In genomic region chr16:30052671-30053372, GRCh38 we compare ENCODE assay signal across 8 cellular contexts. TPM values are rescaled to one million over a fixed set of nuclear protein-coding genes. Genes with fewer than 3 reads are reported as not detected.
DNase-seq lines count a peak whose midpoint lies in the region; ATAC-seq and TF ChIP-seq lines count a peak whose summit lies in the region.

No MANE protein-coding gene starts in this region.

- H3K9me3 Mint-ChIP-seq in CD4-positive, alpha-beta T cell: no peaks in the 10 kb centered on the region
- no peaks in the 10 kb centered on the region for H3K9me3 Mint-ChIP-seq in natural killer cell
- H3K9me3 Mint-ChIP-seq in stimulated activated memory B cell treated with anti-CD40 and anti-IgM and Interleukin-4, amounts not matched to agents 10 μg/mL and 1 μg/mL and 100 μg/mL, for 72 hours: no peaks in the 10 kb centered on the region

- H3K4me3 Mint-ChIP-seq in CD4-positive, alpha-beta T cell: peak overlapping the region; percentile 88
- H3K4me3 Mint-ChIP-seq in natural killer cell: peak overlapping the region; percentile 88
- H3K4me3 Mint-ChIP-seq in stimulated activated memory B cell treated with anti-CD40 and anti-IgM and Interleukin-4, amounts not matched to agents 10 μg/mL and 1 μg/mL and 100 μg/mL, for 72 hours: peak overlapping the region; percentile 88

- CTCF ChIA-PET in CD4-positive, alpha-beta T cell (lab: Charles Lee): interaction anchor here (1.2 to 1.5 kb wide), 2 partner anchors 11 to 39 kb away, joined by 3 to 4 read pairs; partner anchors contain the start of gene TBX6

- peak overlapping the region; percentile 60 for H3K4me3 ChIP-seq in LNCaP clone FGC (ENCODE audit: low read depth, low read length)

- POLR2A ChIA-PET in CD4-positive, alpha-beta T cell (lab: Charles Lee): interaction anchor here (0.7 to 1.7 kb wide), 8 partner anchors 9 to 342 kb away, joined by 3 to 18 read pairs (median 4); partner anchors contain the start of genes ALDOA, CORO1A, TBX6 and ZNF48

- ATAC-seq in CD4-positive, alpha-beta T cell (ENCODE audit: poor library complexity): peak; percentile 70
- peak; percentile 53 for ATAC-seq in GM21390 (IDR thresholded peaks at IDR 0.05; ENCODE audit: unreplicated experiment)
- peak; percentile 80 to 90 (median 89) for ATAC-seq in natural killer cell
- ATAC-seq in stimulated activated memory B cell treated with anti-CD40 and anti-IgM and Interleukin-4, amounts not matched to agents 10 μg/mL and 1 μg/mL and 100 μg/mL, for 72 hours: peak; percentile 89

- no peak overlapping the region for H3K27ac ChIP-seq in CD4-positive, alpha-beta T cell (ENCODE audit: low read depth, low read length)

- peak; percentile 78 to 91 (median 84) for DNase-seq in CD4-positive, alpha-beta T cell
- DNase-seq in LNCaP clone FGC (ENCODE audit: low read depth) (peak; percentile 78), RKO (ENCODE audit: low spot score) (peak; percentile 93), fibroblast of peridontal ligament (ENCODE audit: extremely low read depth) (peak; percentile 86), natural killer cell (peak; percentile 86)
- DNase-seq in activated T-helper 1 cell treated with anti-CD3 and anti-CD28 coated beads, Interleukin-2, amount 50 U/mL, for 16 hours (ENCODE audit: low read depth in 1 of 2, low spot score in 1 of 2): peak; percentile 81

- H3K36me3 Mint-ChIP-seq in CD4-positive, alpha-beta T cell (ENCODE audit: low read depth): no peaks in the 10 kb centered on the region
- H3K36me3 Mint-ChIP-seq in natural killer cell: no peaks in the 10 kb centered on the region
- H3K36me3 Mint-ChIP-seq in stimulated activated memory B cell treated with anti-CD40 and anti-IgM and Interleukin-4, amounts not matched to agents 10 μg/mL and 1 μg/mL and 100 μg/mL, for 72 hours: no peaks in the 10 kb centered on the region

- no peaks in the 10 kb centered on the region for H3K27me3 Mint-ChIP-seq in CD4-positive, alpha-beta T cell
- no peaks in the 10 kb centered on the region for H3K27me3 Mint-ChIP-seq in natural killer cell (ENCODE audit: low read depth in 2 of 2)
- H3K27me3 Mint-ChIP-seq in stimulated activated memory B cell treated with anti-CD40 and anti-IgM and Interleukin-4, amounts not matched to agents 10 μg/mL and 1 μg/mL and 100 μg/mL, for 72 hours: peaks cover 10% of the 10 kb centered on the region

- intact Hi-C loops in CD4-positive, alpha-beta T cell (cut with DNase I, micrococcal nuclease): loop anchor here in 1 of 2 experiments (5.0 kb wide), 1 partner anchor 56 kb away; the partner anchor contains the start of genes HIRIP3 and INO80E
- intact Hi-C loops in natural killer cell (cut with micrococcal nuclease): no loop called here

- no peaks in the 10 kb centered on the region for H3K27me3 ChIP-seq in CD4-positive, alpha-beta T cell (ENCODE audit: control insufficient read depth, insufficient read depth, low read length)

- TF ChIP-seq CTCF in CD4-positive, alpha-beta T cell (IDR thresholded peaks at IDR 0.05): no peak
- TF ChIP-seq CTCF in LNCaP clone FGC (IDR thresholded peaks at IDR 0.05; ENCODE audit: control insufficient read depth, extremely low read depth, insufficient read depth) (no peak), natural killer cell (IDR thresholded peaks at IDR 0.05) (no peak)

- H3K4me1 Mint-ChIP-seq in CD4-positive, alpha-beta T cell (ENCODE audit: low read depth): peaks cover 22% of the 10 kb centered on the region
- H3K4me1 Mint-ChIP-seq in natural killer cell: peaks cover 0 to 22% of the 10 kb centered on the region in 2 donors
- H3K4me1 Mint-ChIP-seq in stimulated activated memory B cell treated with anti-CD40 and anti-IgM and Interleukin-4, amounts not matched to agents 10 μg/mL and 1 μg/mL and 100 μg/mL, for 72 hours: peaks cover 8% of the 10 kb centered on the region

- H3K9me3 ChIP-seq in CD4-positive, alpha-beta T cell (ENCODE audit: control insufficient read depth, low read length): no peaks in the 10 kb centered on the region

- peak overlapping the region; percentile 64 for H3K27ac Mint-ChIP-seq in CD4-positive, alpha-beta T cell
- H3K27ac Mint-ChIP-seq in natural killer cell: peak overlapping the region; percentile 58 to 89
- H3K27ac Mint-ChIP-seq in stimulated activated memory B cell treated with anti-CD40 and anti-IgM and Interleukin-4, amounts not matched to agents 10 μg/mL and 1 μg/mL and 100 μg/mL, for 72 hours: peak overlapping the region; percentile 51

RNA-seq across cellular contexts. Expression of gene ALDOA, which starts 12.7 kb away (rescaled TPM):
- total RNA-seq in CD4-positive, alpha-beta T cell: 100 to 1,000 TPM; 390 to 396 TPM
- 100 to 1,000 TPM; 412 to 544 (median 490) TPM for total RNA-seq in natural killer cell

RNA-seq across cellular contexts. Expression of gene TLCD3B, which starts 21.8 kb away (rescaled TPM):
- total RNA-seq in CD4-positive, alpha-beta T cell: not detected
- 1 to 10 TPM in 2 of 3 donors, under 1 TPM in 1; 0.88 to 2.0 (median 1.7) TPM for total RNA-seq in natural killer cell

RNA-seq across cellular contexts. Expression of gene PPP4C, which starts 23.0 kb away (rescaled TPM):
- 10 to 100 TPM; 83.9 to 87.3 TPM for total RNA-seq in CD4-positive, alpha-beta T cell
- 100 to 1,000 TPM; 119 to 132 (median 130) TPM for total RNA-seq in natural killer cell

RNA-seq across cellular contexts. Expression of gene C16orf92, which starts 29.8 kb away (rescaled TPM):
- total RNA-seq in CD4-positive, alpha-beta T cell: not detected
- total RNA-seq in natural killer cell: not detected

RNA-seq across cellular contexts. Expression of gene TBX6, which starts 38.9 kb away (rescaled TPM):
- under 1 TPM; 0.42 to 0.47 TPM for total RNA-seq in CD4-positive, alpha-beta T cell
- 1 to 10 TPM in 1 of 3 donors, under 1 TPM in 2; 0.91 to 1.1 (median 0.98) TPM for total RNA-seq in natural killer cell
